Comparison of ENCODE assay signal across 8 cellular contexts in the genomic region with DNA sequence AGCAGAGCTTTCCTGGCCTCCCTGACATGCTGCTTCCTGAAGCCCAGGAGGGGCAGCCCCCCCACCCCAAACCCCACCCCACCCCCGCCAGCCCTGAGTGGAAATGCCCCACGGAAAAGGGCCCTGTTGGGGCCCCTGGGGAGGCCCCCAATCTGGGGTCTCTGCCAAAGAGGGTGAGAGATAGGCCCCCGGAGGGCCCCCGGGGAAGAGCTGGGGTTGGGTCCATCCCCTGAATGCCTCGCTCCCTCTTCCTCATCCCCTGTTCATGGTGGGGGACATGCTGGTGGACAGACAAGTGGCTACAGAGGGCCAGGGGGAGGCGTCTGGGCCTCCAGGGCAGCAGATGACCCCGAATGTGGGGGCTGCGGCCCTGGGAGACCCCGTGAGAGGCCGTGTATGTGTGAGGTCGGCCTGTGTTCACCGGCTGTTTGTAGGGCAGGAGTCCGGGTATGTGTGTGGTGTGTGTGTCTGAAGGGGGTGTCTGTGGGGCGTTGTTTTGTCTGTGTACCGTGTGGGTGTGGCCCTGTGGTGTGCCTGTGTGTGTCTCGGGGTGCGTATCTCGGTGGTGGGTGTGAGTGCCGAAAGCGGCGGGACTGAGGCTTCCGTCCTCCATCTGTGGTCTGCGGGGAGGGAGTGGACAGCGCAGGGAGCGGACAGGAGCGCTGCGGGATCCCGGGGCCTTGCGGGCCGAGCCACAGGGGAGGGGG. TPM values are rescaled to one million over a fixed set of nuclear protein-coding genes. Genes with fewer than 3 reads are reported as not detected.
DNase-seq lines count a peak whose midpoint lies in the region; ATAC-seq and TF ChIP-seq lines count a peak whose summit lies in the region.

No MANE protein-coding gene starts in this region.

- intact Hi-C loops in vagina (cut with DNase I): loop anchor here (1.0 to 10.0 kb wide), 6 partner anchors 40 to 471 kb away; no protein-coding TSS in a partner anchor

- H3K36me3 ChIP-seq in HUES64 (ENCODE audit: insufficient read depth, low read length) (no peaks in the 10 kb centered on the region), vagina (no peaks in the 10 kb centered on the region)

- peak; percentile 35 to 52 for DNase-seq in activated CD4-positive, alpha-beta T cell treated with anti-CD3 and anti-CD28 coated beads, Interleukin-2, amount 50 U/mL, for 48 hours
- DNase-seq in effector CD8-positive, alpha-beta T cell (lab: John Stamatoyannopoulos, UW): peak; percentile 14
- DNase-seq in naive B cell (peak; percentile 42), vagina (ENCODE audit: extremely low spot score in 2 of 2) (no peak), NCI-H748 (lab: John Stamatoyannopoulos, UW; ENCODE audit: unreplicated experiment) (no peak), SKM-1 (lab: John Stamatoyannopoulos, UW; ENCODE audit: unreplicated experiment) (no peak), DMS 273 (lab: John Stamatoyannopoulos, UW; ENCODE audit: unreplicated experiment) (no peak)

- peaks cover 24 to 29% (median 28%) of the 10 kb centered on the region in 3 donors for H3K4me1 Mint-ChIP-seq in naive B cell

- peak overlapping the region; percentile 21; the same call in 1 of the 2 replicates for H3K4me3 ChIP-seq in HUES64 (ENCODE audit: low read length)
- H3K4me3 ChIP-seq in vagina: peak overlapping the region; percentile 54 to 75

- peaks cover 0 to 13% (median 0%) of the 10 kb centered on the region in 3 donors for H3K27me3 Mint-ChIP-seq in naive B cell

- TF ChIP-seq POLR2A in vagina (IDR thresholded peaks at IDR 0.05): no peak

- H3K27ac ChIP-seq in HUES64 (ENCODE audit: low read depth, low read length) (no peak overlapping the region), vagina (peak overlapping the region; percentile 95)

- H3K9me3 ChIP-seq in HUES64 (ENCODE audit: insufficient read depth, low read depth, low read length) (no peaks in the 10 kb centered on the region), vagina (no peaks in the 10 kb centered on the region)

- H3K27ac Mint-ChIP-seq in naive B cell: peak overlapping the region in 5 of 6 donors; percentile 87 to 98 (median 95)

- no peak for TF ChIP-seq CTCF in vagina (IDR thresholded peaks at IDR 0.05)

- peak; percentile 34 to 35 for ATAC-seq in naive B cell (ENCODE audit: low read depth in 2 of 2)

- H3K9ac ChIP-seq in HUES64 (ENCODE audit: low read depth, low read length): no peak overlapping the region

- WGBS in HUES64: 27% methylated on average over 22 of the region's 30 CpGs

- no peaks in the 10 kb centered on the region for H3K9me3 Mint-ChIP-seq in naive B cell

- peak overlapping the region; percentile 87 to 97 (median 94) for H3K4me3 Mint-ChIP-seq in naive B cell

- H3K4me1 ChIP-seq in HUES64 (ENCODE audit: insufficient read depth, low read length): 0 out of 2 replicates have a peak, but pooled peaks cover 2% of the 10 kb centered on the region
- H3K4me1 ChIP-seq in vagina: peaks cover 52% of the 10 kb centered on the region

- H3K27me3 ChIP-seq in HUES64 (ENCODE audit: insufficient read depth, low read length): no peaks in the 10 kb centered on the region; the same call in 1 of the 2 replicates
- no peaks in the 10 kb centered on the region for H3K27me3 ChIP-seq in vagina

- no peaks in the 10 kb centered on the region for H3K36me3 Mint-ChIP-seq in naive B cell

RNA-seq across cellular contexts. Expression of gene C9orf50, which starts 11.3 kb away (rescaled TPM):
- polyA plus RNA-seq in HUES64 (2013, experiment 1 of 2): not detected
- polyA plus RNA-seq in HUES64 (2013, experiment 2 of 2): not detected
- not detected for polyA plus RNA-seq in naive B cell (ENCODE audit: low read depth in 6 of 6)
- not detected for total RNA-seq in vagina

RNA-seq across cellular contexts. Expression of gene NTMT1, which starts 16.3 kb away (rescaled TPM):
- 45.2 TPM for polyA plus RNA-seq in HUES64 (2013, experiment 1 of 2)
- 33.6 TPM for polyA plus RNA-seq in HUES64 (2013, experiment 2 of 2)
- polyA plus RNA-seq in naive B cell (ENCODE audit: low read depth in 6 of 6): 10 to 100 TPM; 30.3 to 57.7 (median 35.4) TPM
- 15.5 TPM for total RNA-seq in vagina

RNA-seq across cellular contexts. Expression of gene ASB6, which starts 32.3 kb away (rescaled TPM):
- polyA plus RNA-seq in HUES64 (2013, experiment 1 of 2): 13.2 TPM
- polyA plus RNA-seq in HUES64 (2013, experiment 2 of 2): 12.9 TPM
- polyA plus RNA-seq in naive B cell (ENCODE audit: low read depth in 6 of 6): 10 to 100 TPM; 13.3 to 23.4 (median 16.5) TPM
- total RNA-seq in vagina: 18.9 TPM

RNA-seq across cellular contexts. Expression of gene PRRX2, which starts 55.8 kb away (rescaled TPM):
- 5.0 TPM for polyA plus RNA-seq in HUES64 (2013, experiment 1 of 2)
- 6.7 TPM for polyA plus RNA-seq in HUES64 (2013, experiment 2 of 2)
- polyA plus RNA-seq in naive B cell (ENCODE audit: low read depth in 6 of 6): not detected
- total RNA-seq in vagina: 43.7 TPM

Comparison
In these comparisons a context has a peak if more than half of its experiments do, and no peak if none do; other contexts are left out.
1. DNase-seq: peak in activated CD4-positive, alpha-beta T cell treated with anti-CD3 and anti-CD28 coated beads, Interleukin-2, amount 50 U/mL, for 48 hours (2 of 2), effector CD8-positive, alpha-beta T cell (single experiment) and naive B cell (single experiment); none in vagina (0 of 2), NCI-H748 (single experiment), SKM-1 (single experiment) and DMS 273 (single experiment).